Comparison of ENCODE assay signal across 29 cellular contexts in genomic region chr11:107276057-107276456, GRCh38.
"Had no signal": no experiment of that assay in that cellular context is flagged by ENCODE, and none has a peak within 500 bp of the region (broad histone marks: within the 10 kb centered on the region; RNA-seq: fewer than 3 reads in every experiment).

No MANE protein-coding gene starts in this region.

- H3K27me3 ChIP-seq: brain microvascular endothelial cell, heart left ventricle, left lung, pancreas, right atrium auricular region, spleen, uterus had no signal

- H3K9me3 ChIP-seq: mucosa of descending colon, pancreas, right atrium auricular region, thoracic aorta, uterus had no signal

- DNase-seq: activated CD4-positive, alpha-beta memory T cell treated with anti-CD3 and anti-CD28 coated beads, Interleukin-2, amount 10 ng/mL, durations not matched to agents 7 days and 5 days; activated CD4-positive, alpha-beta T cell treated with anti-CD3 and anti-CD28 coated beads for 1 hour; activated CD4-positive, alpha-beta T cell treated with anti-CD3 and anti-CD28 coated beads, Interleukin-2, amount 10 ng/mL, durations not matched to agents 7 days and 5 days; activated CD8-positive, alpha-beta memory T cell treated with anti-CD3 and anti-CD28 coated beads, Interleukin-2, amount 50 U/mL, for 48 hours; activated gamma-delta T cell; activated naive CD4-positive, alpha-beta T cell treated with anti-CD3 and anti-CD28 coated beads, Interleukin-2, amount 10 ng/mL, durations not matched to agents 7 days and 5 days; activated naive CD8-positive, alpha-beta T cell treated with anti-CD3 and anti-CD28 coated beads, Interleukin-2, amount 10 ng/mL, durations not matched to agents 7 days and 5 days; activated T-cell treated with anti-CD3 and anti-CD28 coated beads, Interleukin-2, amount 50 U/mL, for 24 hours; amniotic stem cell; brain microvascular endothelial cell; caudate nucleus; heart left ventricle; hypothalamus; left lung; lower lobe of right lung; mesenchymal stem cell; mucosa of descending colon; naive thymus-derived CD4-positive, alpha-beta T cell; nucleus accumbens; pancreas; spleen; stimulated activated naive CD4-positive, alpha-beta T cell treated with Interleukin-2 at 50 U/mL for 16 hours; T-helper 2 cell; trophoblast cell; uterus had no signal

- H3K27ac Mint-ChIP-seq: activated CD4-positive, alpha-beta memory T cell treated with anti-CD3 and anti-CD28 coated beads, Interleukin-2, amount 10 ng/mL, durations not matched to agents 7 days and 5 days; activated naive CD4-positive, alpha-beta T cell treated with anti-CD3 and anti-CD28 coated beads, Interleukin-2, amount 10 ng/mL, durations not matched to agents 7 days and 5 days; activated naive CD8-positive, alpha-beta T cell treated with anti-CD3 and anti-CD28 coated beads, Interleukin-2, amount 10 ng/mL, durations not matched to agents 7 days and 5 days; activated T-cell treated with anti-CD3 and anti-CD28 coated beads, Interleukin-2, amount 50 U/mL, for 24 hours; naive thymus-derived CD4-positive, alpha-beta T cell; WTC11 had no signal

- H3K27me3 Mint-ChIP-seq: activated CD4-positive, alpha-beta memory T cell treated with anti-CD3 and anti-CD28 coated beads, Interleukin-2, amount 10 ng/mL, durations not matched to agents 7 days and 5 days; activated CD4-positive, alpha-beta T cell treated with anti-CD3 and anti-CD28 coated beads, Interleukin-2, amount 10 ng/mL, durations not matched to agents 7 days and 5 days; activated naive CD4-positive, alpha-beta T cell treated with anti-CD3 and anti-CD28 coated beads, Interleukin-2, amount 10 ng/mL, durations not matched to agents 7 days and 5 days; activated T-cell treated with anti-CD3 and anti-CD28 coated beads, Interleukin-2, amount 50 U/mL, for 24 hours; naive thymus-derived CD4-positive, alpha-beta T cell had no signal

- H3K4me3 ChIP-seq: heart left ventricle, left lung, lower lobe of right lung, mucosa of descending colon, pancreas, right atrium auricular region, spleen, thoracic aorta, uterus had no signal

- H3K9me3 Mint-ChIP-seq: activated CD4-positive, alpha-beta T cell treated with anti-CD3 and anti-CD28 coated beads, Interleukin-2, amount 10 ng/mL, durations not matched to agents 7 days and 5 days had no signal

- H3K4me3 Mint-ChIP-seq: activated CD4-positive, alpha-beta memory T cell treated with anti-CD3 and anti-CD28 coated beads, Interleukin-2, amount 10 ng/mL, durations not matched to agents 7 days and 5 days; activated CD4-positive, alpha-beta T cell treated with anti-CD3 and anti-CD28 coated beads, Interleukin-2, amount 10 ng/mL, durations not matched to agents 7 days and 5 days; activated naive CD4-positive, alpha-beta T cell treated with anti-CD3 and anti-CD28 coated beads, Interleukin-2, amount 10 ng/mL, durations not matched to agents 7 days and 5 days; activated naive CD8-positive, alpha-beta T cell treated with anti-CD3 and anti-CD28 coated beads, Interleukin-2, amount 10 ng/mL, durations not matched to agents 7 days and 5 days; activated T-cell treated with anti-CD3 and anti-CD28 coated beads, Interleukin-2, amount 50 U/mL, for 24 hours; naive thymus-derived CD4-positive, alpha-beta T cell; neural crest cell; WTC11 had no signal

- H3K36me3 ChIP-seq: brain microvascular endothelial cell, heart left ventricle, left lung, lower lobe of right lung, pancreas, right atrium auricular region, spleen, thoracic aorta, uterus had no signal

- H3K36me3 Mint-ChIP-seq: activated naive CD4-positive, alpha-beta T cell treated with anti-CD3 and anti-CD28 coated beads, Interleukin-2, amount 10 ng/mL, durations not matched to agents 7 days and 5 days; activated naive CD8-positive, alpha-beta T cell treated with anti-CD3 and anti-CD28 coated beads, Interleukin-2, amount 10 ng/mL, durations not matched to agents 7 days and 5 days had no signal

- H3K27ac ChIP-seq: brain microvascular endothelial cell, heart left ventricle, left lung, lower lobe of right lung, pancreas, right atrium auricular region, spleen, thoracic aorta had no signal

- H3K4me1 Mint-ChIP-seq: activated CD4-positive, alpha-beta memory T cell treated with anti-CD3 and anti-CD28 coated beads, Interleukin-2, amount 10 ng/mL, durations not matched to agents 7 days and 5 days; activated CD4-positive, alpha-beta T cell treated with anti-CD3 and anti-CD28 coated beads, Interleukin-2, amount 10 ng/mL, durations not matched to agents 7 days and 5 days; activated naive CD4-positive, alpha-beta T cell treated with anti-CD3 and anti-CD28 coated beads, Interleukin-2, amount 10 ng/mL, durations not matched to agents 7 days and 5 days; activated naive CD8-positive, alpha-beta T cell treated with anti-CD3 and anti-CD28 coated beads, Interleukin-2, amount 10 ng/mL, durations not matched to agents 7 days and 5 days; naive thymus-derived CD4-positive, alpha-beta T cell; neural crest cell had no signal

- H3K4me1 ChIP-seq: heart left ventricle, left lung, lower lobe of right lung, pancreas, right atrium auricular region, spleen, uterus had no signal
